In the genomic region with DNA sequence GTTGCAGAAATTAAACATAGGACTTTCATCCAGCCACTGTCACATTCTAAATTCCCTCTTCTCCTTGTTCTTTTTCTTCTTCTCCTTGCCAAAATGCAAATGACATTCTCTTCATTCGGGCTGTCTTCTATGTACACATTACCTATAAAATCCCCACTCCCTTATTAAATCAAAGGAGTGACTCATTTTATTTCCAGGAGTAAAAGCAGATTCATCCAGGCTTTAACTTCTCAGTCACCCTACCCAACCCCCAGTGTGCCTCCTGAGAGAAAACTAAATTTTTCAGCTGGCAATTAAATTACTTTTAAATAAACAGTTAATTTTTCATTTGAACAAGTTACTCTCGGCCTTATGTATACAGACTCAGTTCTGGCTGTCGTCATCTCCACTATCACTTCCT, we compare ENCODE assay signal across 26 cellular contexts.
A peak's percentile ranks its signal among the peaks of the same experiment; 100 is the strongest.
DNase-seq lines count a peak whose midpoint lies in the region; ATAC-seq, FAIRE-seq and TF ChIP-seq lines count a peak whose summit lies in the region.
"Had no signal": no experiment of that assay in that cellular context is flagged by ENCODE, and none has a peak within 500 bp of the region (broad histone marks: within the 10 kb centered on the region; RNA-seq: fewer than 3 reads in every experiment).

No MANE protein-coding gene starts in this region.

- peaks cover 8% of the 10 kb centered on the region; the same call in 1 of the 3 replicates for H3K9me3 ChIP-seq in A549
- no peaks in the 10 kb centered on the region for H3K9me3 ChIP-seq in thyroid gland
- H3K9me3 ChIP-seq: BE2C had no signal

- peaks cover 10% of the 10 kb centered on the region for H3K4me1 ChIP-seq in A549
- no peaks in the 10 kb centered on the region for H3K4me1 ChIP-seq in thyroid gland
- H3K4me1 ChIP-seq: BE2C, Caco-2 had no signal

- TF ChIP-seq POLR2A in A549 (IDR thresholded peaks at IDR 0.05; ENCODE audit: low read length): no peak
- no peak for TF ChIP-seq POLR2A in thyroid gland (IDR thresholded peaks at IDR 0.05)

- no peak overlapping the region for H3K4me3 ChIP-seq in A549
- H3K4me3 ChIP-seq in LNCaP clone FGC (ENCODE audit: low read depth, low read length): no peak overlapping the region
- H3K4me3 ChIP-seq in brain microvascular endothelial cell (ENCODE audit: low read depth, low read length): no peak overlapping the region
- no peak overlapping the region for H3K4me3 ChIP-seq in thyroid gland (replicated peaks in 1 of 3)
- H3K4me3 ChIP-seq: GM12878, GM23338 had no signal

- H3K27ac ChIP-seq in A549 (0 out of 6 replicates have a peak overlapping the region, but pooled peaks of 1 of the 2 experiments have one; percentile 10), VCaP (peak overlapping the region; percentile 19; the same call in 1 of the 2 replicates), brain microvascular endothelial cell (no peak overlapping the region), thyroid gland (no peak overlapping the region)
- H3K27ac ChIP-seq: 22Rv1, C4-2B had no signal

- in situ Hi-C loops in brain microvascular endothelial cell (cut with HindIII; ENCODE audit: low pct_ligation_motif_present, low sequenced_read_pairs): no loop called here

- no peak for TF ChIP-seq EP300 in A549 (IDR thresholded peaks at IDR 0.05)

- no peak for TF ChIP-seq RAD21 in A549 (conservative IDR thresholded peaks at IDR 0.05 in 1 of 2, IDR thresholded peaks at IDR 0.05 in 1 of 2)

- CTCF ChIA-PET in A549 (lab: Yijun Ruan, JAX): no interaction called here
- CTCF ChIA-PET in HEK293T (lab: Yijun Ruan, JAX): no interaction called here

- POLR2A ChIA-PET in A549 (lab: Yijun Ruan, JAX) (no interaction called here), HEK293T (lab: Yijun Ruan, JAX) (no interaction called here)

- no peaks in the 10 kb centered on the region for H3K36me3 ChIP-seq in brain microvascular endothelial cell (replicated peaks)
- no peaks in the 10 kb centered on the region for H3K36me3 ChIP-seq in thyroid gland
- H3K36me3 ChIP-seq: BE2C had no signal

- no peak for TF ChIP-seq CTCF in A549 (IDR thresholded peaks at IDR 0.05)
- TF ChIP-seq CTCF in LNCaP clone FGC (IDR thresholded peaks at IDR 0.05; ENCODE audit: control insufficient read depth, extremely low read depth, insufficient read depth): no peak
- TF ChIP-seq CTCF in VCaP (conservative IDR thresholded peaks at IDR 0.05): no peak
- no peak for TF ChIP-seq CTCF in brain microvascular endothelial cell (IDR thresholded peaks at IDR 0.05; ENCODE audit: low read depth, low read length, missing control alignments)
- TF ChIP-seq CTCF in thyroid gland (IDR thresholded peaks at IDR 0.05): no peak

- FAIRE-seq in A549 (lab: Jason Lieb, UNC): no peak
- FAIRE-seq: A204.1, GM12878, GM19239 had no signal

- intact Hi-C loops in thyroid gland (cut with DNase I): no loop called here

- H3K4me2 ChIP-seq in A549: peak overlapping the region; percentile 39
- H3K4me2 ChIP-seq: GM23338 had no signal

- H3K27me3 ChIP-seq in brain microvascular endothelial cell (replicated peaks) (no peaks in the 10 kb centered on the region), thyroid gland (no peaks in the 10 kb centered on the region)

- ATAC-seq in A549: no peak
- ATAC-seq: CD8-positive, alpha-beta T cell; GM12878; GM23338; HCT116 had no signal

- DNase-seq in A549 (ENCODE audit: low read depth in 1 of 2, low spot score in 1 of 2) (no peak), LNCaP clone FGC (ENCODE audit: low read depth) (peak; percentile 14), putamen (ENCODE audit: low spot score) (peak; percentile 20), epidermal melanocyte (ENCODE audit: insufficient read length, low spot score) (no peak), brain microvascular endothelial cell (no peak), thyroid gland (no peak), HEK293T (ENCODE audit: extremely low spot score) (no peak)
- DNase-seq: ACHN; AML-193; BE2C; Caco-2; CD4-positive, CD25-positive, alpha-beta regulatory T cell; CD8-positive, alpha-beta T cell; DMS79; EL; GDM1; H9; HFFc6 had no signal

- WGBS in A549 (ENCODE audit: missing lambda C conversion rate): 23% methylated on average over 3 of the region's 3 CpGs
- WGBS in thyroid gland, 2 donors: 38 to 50% methylated on average over 3 of the region's 3 CpGs

TF ChIP-seq in A549, 52 proteins besides CTCF, POLR2A, EP300 and RAD21:
- TF ChIP-seq EHMT2 (IDR thresholded peaks at IDR 0.05; ENCODE audit: low read depth) (no peak), SREBF2 (IDR thresholded peaks at IDR 0.05) (no peak), NPAS2 (CRISPR knock-in tag; IDR thresholded peaks at IDR 0.05; ENCODE audit: borderline replicate concordance) (no peak), JUN (IDR thresholded peaks at IDR 0.05) (no peak), RARB (CRISPR knock-in tag; IDR thresholded peaks at IDR 0.05) (no peak), NFE2L2 (conservative IDR thresholded peaks at IDR 0.05; ENCODE audit: low read length) (no peak), FOSL2 (IDR thresholded peaks at IDR 0.05) (no peak), FOSL2 (CRISPR knock-in tag; IDR thresholded peaks at IDR 0.05) (no peak), ZFP36 (IDR thresholded peaks at IDR 0.05; ENCODE audit: borderline replicate concordance, partially characterized antibody) (no peak), KDM5A (IDR thresholded peaks at IDR 0.05) (no peak), CHD2 (IDR thresholded peaks at IDR 0.05; ENCODE audit: low read length, partially characterized antibody) (no peak), EHF (CRISPR knock-in tag; IDR thresholded peaks at IDR 0.05) (no peak), ZNF302 (CRISPR knock-in tag; IDR thresholded peaks at IDR 0.05) (no peak)
- TF ChIP-seq, protein P1, sequence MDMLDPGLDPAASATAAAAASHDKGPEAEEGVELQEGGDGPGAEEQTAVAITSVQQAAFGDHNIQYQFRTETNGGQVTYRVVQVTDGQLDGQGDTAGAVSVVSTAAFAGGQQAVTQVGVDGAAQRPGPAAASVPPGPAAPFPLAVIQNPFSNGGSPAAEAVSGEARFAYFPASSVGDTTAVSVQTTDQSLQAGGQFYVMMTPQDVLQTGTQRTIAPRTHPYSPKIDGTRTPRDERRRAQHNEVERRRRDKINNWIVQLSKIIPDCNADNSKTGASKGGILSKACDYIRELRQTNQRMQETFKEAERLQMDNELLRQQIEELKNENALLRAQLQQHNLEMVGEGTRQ (IDR thresholded peaks at IDR 0.05): no peak
TF ChIP-seq in A549: peak in this region for 0.

TF ChIP-seq in HEK293T, 16 proteins besides CTCF, POLR2A, EP300 and RAD21:
- TF ChIP-seq FOXA1 (IDR thresholded peaks at IDR 0.05) (no peak), HDGF (IDR thresholded peaks at IDR 0.05; ENCODE audit: borderline replicate concordance) (no peak), ARNT (IDR thresholded peaks at IDR 0.05) (no peak), NFRKB (IDR thresholded peaks at IDR 0.05) (no peak), L3MBTL2 (conservative IDR thresholded peaks at IDR 0.05) (no peak)

Comparison
In these comparisons a context has a peak if more than half of its experiments do, and no peak if none do; other contexts are left out.
1. DNase-seq: peak in LNCaP clone FGC (single experiment) and putamen (single experiment); none in A549 (0 of 2), epidermal melanocyte (single experiment), brain microvascular endothelial cell (single experiment), thyroid gland (0 of 2) and HEK293T (single experiment).